8 cellular contexts compared by ENCODE assay signal in the genomic region with DNA sequence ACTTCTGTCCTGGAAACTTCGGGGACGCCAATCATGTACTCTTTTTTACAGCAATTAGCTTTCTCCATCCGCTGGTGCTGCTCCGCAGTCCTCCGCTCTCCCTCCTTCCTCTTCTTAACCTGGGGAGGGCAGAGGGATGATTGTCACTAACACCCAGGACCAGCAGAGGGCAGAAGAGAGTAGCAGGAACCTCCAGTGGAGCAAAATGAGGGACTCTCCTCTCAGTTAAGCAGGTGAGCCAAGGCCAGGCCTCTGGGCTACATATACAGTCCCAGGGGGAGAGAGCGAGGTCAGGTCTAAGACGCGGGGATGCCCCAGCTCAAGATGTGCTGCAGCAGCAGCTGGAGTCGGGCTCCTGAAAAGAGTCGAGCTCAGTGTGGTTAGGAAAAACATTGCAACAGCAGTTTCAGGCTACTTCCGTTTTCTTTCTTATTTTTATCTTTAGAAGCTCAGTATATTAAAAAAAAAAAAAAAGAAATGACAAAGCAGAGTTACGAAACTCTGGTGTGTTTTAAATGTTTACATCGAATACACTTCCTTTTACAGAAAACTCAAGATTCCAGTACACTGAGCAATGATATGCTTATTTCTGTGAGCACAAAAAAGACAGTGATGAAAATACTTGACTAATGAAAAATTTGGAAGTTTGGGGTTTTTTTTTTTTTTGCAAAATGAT. TPM values are rescaled to one million over a fixed set of nuclear protein-coding genes. Genes with fewer than 3 reads are reported as not detected.
DNase-seq lines count a peak whose midpoint lies in the region; ATAC-seq and TF ChIP-seq lines count a peak whose summit lies in the region.

No MANE protein-coding gene starts in this region.

- H3K27ac Mint-ChIP-seq in Calu3 (ENCODE audit: unreplicated experiment) (no peak overlapping the region), endothelial cell (ENCODE audit: unreplicated experiment) (no peak overlapping the region)

- ATAC-seq in GM21447 (IDR thresholded peaks at IDR 0.05; ENCODE audit: unreplicated experiment) (peak; percentile 100), mucosa of descending colon (peak; percentile 99)

- H3K4me3 Mint-ChIP-seq in Calu3 (ENCODE audit: low read depth, unreplicated experiment) (peak overlapping the region; percentile 18), endothelial cell (ENCODE audit: unreplicated experiment) (no peak overlapping the region)

- CTCF ChIA-PET in Calu3 (lab: Charles Lee) = interaction anchor here (0.6 to 2.1 kb wide), 9 partner anchors 9 to 351 kb away, joined by 3 to 10 read pairs (median 4); no protein-coding TSS in a partner anchor

- H3K27me3 Mint-ChIP-seq in Calu3 (ENCODE audit: unreplicated experiment) (no peaks in the 10 kb centered on the region), endothelial cell (ENCODE audit: unreplicated experiment) (peaks cover 5% of the 10 kb centered on the region)

- H3K36me3 ChIP-seq in mucosa of descending colon (ENCODE audit: low read depth) = no peaks in the 10 kb centered on the region

- peaks cover 6% of the 10 kb centered on the region for H3K4me1 ChIP-seq in mucosa of descending colon (ENCODE audit: low read depth)

- H3K4me1 Mint-ChIP-seq in Calu3 (ENCODE audit: low read depth, unreplicated experiment) = no peaks in the 10 kb centered on the region
- peaks cover 8% of the 10 kb centered on the region for H3K4me1 Mint-ChIP-seq in endothelial cell (ENCODE audit: unreplicated experiment)

- no peaks in the 10 kb centered on the region for H3K9me3 ChIP-seq in mucosa of descending colon

- intact Hi-C loops in Calu3 (cut with micrococcal nuclease; ENCODE audit: unreplicated experiment) = loop anchor here (1.0 kb wide), 1 partner anchor 97 kb away; no protein-coding TSS in a partner anchor
- intact Hi-C loops in mucosa of descending colon (cut with DNase I, micrococcal nuclease) = loop anchor here in 1 of 2 donors (5.0 kb wide), 1 partner anchor 97 kb away; no protein-coding TSS in a partner anchor

- DNase-seq in Calu3 = peak; percentile 84
- peak; percentile 92 for DNase-seq in HT-29 (ENCODE audit: low spot score)
- peak; percentile 82 to 98 for DNase-seq in NOMO-1 (lab: John Stamatoyannopoulos, UW; ENCODE audit: unreplicated experiment in 2 of 2)
- DNase-seq in activated CD8-positive, alpha-beta memory T cell treated with anti-CD3 and anti-CD28 coated beads for 1 hour (ENCODE audit: extremely low read depth in 1 of 2, low read depth in 1 of 2) = peak; percentile 58 to 60
- peak; percentile 84 for DNase-seq in endothelial cell (ENCODE audit: low spot score)
- peak; percentile 76 to 91 (median 80) for DNase-seq in mucosa of descending colon
- DNase-seq in stimulated activated CD8-positive, alpha-beta memory T cell treated with anti-CD3 and anti-CD28 coated beads, Interleukin-4, amount 100 ng/mL, for 1 hour (ENCODE audit: low read depth in 2 of 2, low spot score in 1 of 2) = peak; percentile 69 to 72

- no TSS peak for BruUV-seq in Calu3 (replicated peaks; lab: Mats Ljungman, UMichigan)

- no peaks in the 10 kb centered on the region for H3K36me3 Mint-ChIP-seq in Calu3 (ENCODE audit: insufficient read depth, unreplicated experiment)
- H3K36me3 Mint-ChIP-seq in endothelial cell (ENCODE audit: low read depth, unreplicated experiment) = no peaks in the 10 kb centered on the region

- H3K9me3 Mint-ChIP-seq in Calu3 (ENCODE audit: low read depth, unreplicated experiment) (peaks cover 3% of the 10 kb centered on the region), endothelial cell (ENCODE audit: unreplicated experiment) (no peaks in the 10 kb centered on the region)

- TF ChIP-seq CTCF in Calu3 (IDR thresholded peaks at IDR 0.05; ENCODE audit: unreplicated experiment) = peak; percentile 66
- TF ChIP-seq CTCF in endothelial cell (IDR thresholded peaks at IDR 0.05; ENCODE audit: unreplicated experiment) = peak; percentile 63
- TF ChIP-seq CTCF in mucosa of descending colon (IDR thresholded peaks at IDR 0.05) = peak; percentile 74

- no peak overlapping the region for H3K4me3 ChIP-seq in mucosa of descending colon

RNA-seq across cellular contexts. Expression of a gene that starts 25.7 kb away (rescaled TPM):
- total RNA-seq in Calu3 (2022) (0.26 and 0.32 TPM in 2 replicates), endothelial cell (ENCODE audit: unreplicated experiment) (0.44 TPM), mucosa of descending colon (1 to 10 TPM in 1 of 3 donors, under 1 TPM in 2; 0.55 to 1.5 (median 0.89) TPM)
- total RNA-seq in HT-29 (2014; rRNA removed; shearing (Covaris generic)) = 0.70 and 0.71 TPM in 2 replicates

RNA-seq across cellular contexts. Expression of a gene that starts 58.6 kb away (rescaled TPM):
- total RNA-seq in Calu3 (2022) (33.4 and 36.9 TPM in 2 replicates), endothelial cell (ENCODE audit: unreplicated experiment) (76.5 TPM), mucosa of descending colon (10 to 100 TPM; 13.3 to 26.5 (median 18.0) TPM)
- total RNA-seq in HT-29 (2014; rRNA removed; shearing (Covaris generic)) = 34.3 and 37.7 TPM in 2 replicates
